In the genomic region with DNA sequence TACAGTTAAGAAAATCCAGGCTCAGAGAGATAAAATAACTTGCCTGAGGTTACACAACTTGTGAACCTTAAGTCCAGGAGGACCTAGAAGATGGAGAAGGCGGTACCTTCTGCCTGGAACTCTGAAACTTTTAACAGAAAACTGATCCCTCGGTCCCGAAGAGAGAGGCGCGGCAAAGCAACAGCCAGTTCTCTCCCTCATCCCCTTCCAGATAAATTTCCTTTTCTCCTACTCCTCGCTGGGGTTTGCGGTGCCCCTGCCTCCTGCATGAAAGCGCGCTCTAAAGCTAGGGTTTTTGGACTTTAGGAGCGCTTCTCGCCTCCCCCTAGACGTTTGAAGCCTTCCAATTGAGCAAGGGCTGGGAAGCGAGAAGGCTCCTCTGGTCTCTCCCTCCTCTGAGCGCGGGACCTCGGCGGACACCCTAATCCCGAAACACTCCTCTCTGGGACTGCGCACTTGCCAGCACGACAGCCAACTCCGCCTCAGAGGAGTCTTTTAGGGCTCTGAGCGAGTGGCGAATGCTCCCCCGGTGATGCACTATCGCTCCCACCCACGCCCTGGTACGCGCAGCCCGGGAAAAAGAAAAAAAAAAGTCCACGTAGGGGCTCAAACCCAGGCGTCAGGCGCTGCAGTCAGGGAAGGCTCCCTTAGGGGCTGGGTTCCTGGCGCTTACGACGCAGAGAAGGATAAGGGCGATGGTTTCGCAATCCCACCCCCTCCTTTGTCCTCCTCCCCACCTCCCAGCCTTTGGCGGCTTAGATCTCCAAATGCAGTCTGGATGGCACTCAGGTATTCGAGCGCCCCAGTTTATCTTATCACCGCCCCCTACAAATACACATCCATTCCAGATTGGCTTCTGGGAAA, we compare ENCODE assay signal across 10 cellular contexts. TPM values are rescaled to one million over a fixed set of nuclear protein-coding genes. Genes with fewer than 3 reads are reported as not detected.
DNase-seq lines count a peak whose midpoint lies in the region; ATAC-seq and TF ChIP-seq lines count a peak whose summit lies in the region.
"Had no signal": no experiment of that assay in that cellular context is flagged by ENCODE, and none has a peak within 500 bp of the region (broad histone marks: within the 10 kb centered on the region; RNA-seq: fewer than 3 reads in every experiment).

No MANE protein-coding gene starts in this region.

- intact Hi-C loops in activated CD4-positive, alpha-beta T cell treated with anti-CD3 and anti-CD28 coated beads, Interleukin-2, amount 10 ng/mL, durations not matched to agents 24 days and 14 days (cut with micrococcal nuclease): loop anchor here (1.0 kb wide), 2 partner anchors 8 to 18 kb away; partner anchors contain the start of gene EOMES
- intact Hi-C loops in left ventricle myocardium inferior (cut with micrococcal nuclease) (no loop called here), posterior vena cava (cut with DNase I) (no loop called here)

- no peak overlapping the region for H3K27ac ChIP-seq in left ventricle myocardium inferior (replicated peaks)

- no peak for TF ChIP-seq CTCF in left ventricle myocardium inferior (IDR thresholded peaks at IDR 0.05; ENCODE audit: borderline replicate concordance)

- DNase-seq in activated CD4-positive, alpha-beta T cell treated with anti-CD3 and anti-CD28 coated beads, Interleukin-2, amount 10 ng/mL, durations not matched to agents 24 days and 14 days: no peak
- no peak for DNase-seq in activated CD4-positive, alpha-beta T cell treated with anti-CD3 and anti-CD28 coated beads, Interleukin-2, amount 50 U/mL, for 4 hours
- peak; percentile 50 for DNase-seq in activated CD8-positive, alpha-beta memory T cell treated with anti-CD3 and anti-CD28 coated beads, Interleukin-2, amount 50 U/mL, for 4 hours
- no peak for DNase-seq in left ventricle myocardium inferior
- peak; percentile 31 to 60 for DNase-seq in stimulated activated effector memory CD8-positive, alpha-beta T cell treated with anti-CD3 and anti-CD28 coated beads, Interleukin-12 subunit alpha, Interleukin-12 subunit beta, amount 100 ng/mL, for 72 hours (ENCODE audit: low spot score in 2 of 2)
- no peak for DNase-seq in NCI-H146 treated with DMSO at 0.1 percent for 48 hours (lab: John Stamatoyannopoulos, UW; ENCODE audit: unreplicated experiment)
- DNase-seq in AG08396 (ENCODE audit: low spot score): no peak
- DNase-seq in posterior vena cava (ENCODE audit: low spot score): no peak
- DNase-seq: effector CD4-positive, alpha-beta T cell; NCI-H2081 treated with DMSO at 0.1 percent for 48 hours had no signal

- H3K27me3 Mint-ChIP-seq in activated CD4-positive, alpha-beta T cell treated with anti-CD3 and anti-CD28 coated beads, Interleukin-2, amount 10 ng/mL, durations not matched to agents 24 days and 14 days: peaks cover 76% of the 10 kb centered on the region

- peaks cover 7% of the 10 kb centered on the region for H3K9me3 Mint-ChIP-seq in activated CD4-positive, alpha-beta T cell treated with anti-CD3 and anti-CD28 coated beads, Interleukin-2, amount 10 ng/mL, durations not matched to agents 24 days and 14 days
- H3K9me3 Mint-ChIP-seq in stimulated activated effector memory CD8-positive, alpha-beta T cell treated with anti-CD3 and anti-CD28 coated beads, Interleukin-12 subunit alpha, Interleukin-12 subunit beta, amount 100 ng/mL, for 72 hours: no peaks in the 10 kb centered on the region

- H3K36me3 ChIP-seq in left ventricle myocardium inferior: no peaks in the 10 kb centered on the region

- ATAC-seq in stimulated activated effector memory CD8-positive, alpha-beta T cell treated with anti-CD3 and anti-CD28 coated beads, Interleukin-12 subunit alpha, Interleukin-12 subunit beta, amount 100 ng/mL, for 72 hours: peak; percentile 71

- peak overlapping the region; percentile 47 for H3K27ac Mint-ChIP-seq in activated CD4-positive, alpha-beta T cell treated with anti-CD3 and anti-CD28 coated beads, Interleukin-2, amount 10 ng/mL, durations not matched to agents 24 days and 14 days
- H3K27ac Mint-ChIP-seq in stimulated activated effector memory CD8-positive, alpha-beta T cell treated with anti-CD3 and anti-CD28 coated beads, Interleukin-12 subunit alpha, Interleukin-12 subunit beta, amount 100 ng/mL, for 72 hours: peak overlapping the region; percentile 68

- no peaks in the 10 kb centered on the region for H3K9me3 ChIP-seq in left ventricle myocardium inferior (replicated peaks)

- peaks cover 83% of the 10 kb centered on the region for H3K27me3 ChIP-seq in left ventricle myocardium inferior (ENCODE audit: low read depth)

- H3K4me3 ChIP-seq in left ventricle myocardium inferior: peak overlapping the region; percentile 54

- H3K4me1 Mint-ChIP-seq in activated CD4-positive, alpha-beta T cell treated with anti-CD3 and anti-CD28 coated beads, Interleukin-2, amount 10 ng/mL, durations not matched to agents 24 days and 14 days: peaks cover 28% of the 10 kb centered on the region
- peaks cover 36% of the 10 kb centered on the region for H3K4me1 Mint-ChIP-seq in stimulated activated effector memory CD8-positive, alpha-beta T cell treated with anti-CD3 and anti-CD28 coated beads, Interleukin-12 subunit alpha, Interleukin-12 subunit beta, amount 100 ng/mL, for 72 hours

- H3K4me3 Mint-ChIP-seq in activated CD4-positive, alpha-beta T cell treated with anti-CD3 and anti-CD28 coated beads, Interleukin-2, amount 10 ng/mL, durations not matched to agents 24 days and 14 days: peak overlapping the region; percentile 73
- peak overlapping the region; percentile 83 for H3K4me3 Mint-ChIP-seq in stimulated activated effector memory CD8-positive, alpha-beta T cell treated with anti-CD3 and anti-CD28 coated beads, Interleukin-12 subunit alpha, Interleukin-12 subunit beta, amount 100 ng/mL, for 72 hours

- H3K4me1 ChIP-seq in left ventricle myocardium inferior: peaks cover 28% of the 10 kb centered on the region

- peaks cover 2% of the 10 kb centered on the region for H3K36me3 Mint-ChIP-seq in activated CD4-positive, alpha-beta T cell treated with anti-CD3 and anti-CD28 coated beads, Interleukin-2, amount 10 ng/mL, durations not matched to agents 24 days and 14 days (ENCODE audit: low read depth)
- no peaks in the 10 kb centered on the region for H3K36me3 Mint-ChIP-seq in stimulated activated effector memory CD8-positive, alpha-beta T cell treated with anti-CD3 and anti-CD28 coated beads, Interleukin-12 subunit alpha, Interleukin-12 subunit beta, amount 100 ng/mL, for 72 hours

RNA-seq across cellular contexts. Expression of gene EOMES, which starts 7.9 kb away (rescaled TPM):
- total RNA-seq in activated CD4-positive, alpha-beta T cell treated with anti-CD3 and anti-CD28 coated beads, Interleukin-2, amount 10 ng/mL, durations not matched to agents 24 days and 14 days: 7.4 and 7.8 TPM in 2 replicates
- total RNA-seq in left ventricle myocardium inferior: 0.14 TPM
- under 1 TPM; 0.24 to 0.32 TPM for total RNA-seq in posterior vena cava

Comparison
In these comparisons a context has a peak if more than half of its experiments do, and no peak if none do; other contexts are left out.
1. DNase-seq: peak in activated CD8-positive, alpha-beta memory T cell treated with anti-CD3 and anti-CD28 coated beads, Interleukin-2, amount 50 U/mL, for 4 hours (single experiment) and stimulated activated effector memory CD8-positive, alpha-beta T cell treated with anti-CD3 and anti-CD28 coated beads, Interleukin-12 subunit alpha, Interleukin-12 subunit beta, amount 100 ng/mL, for 72 hours (2 of 2); none in activated CD4-positive, alpha-beta T cell treated with anti-CD3 and anti-CD28 coated beads, Interleukin-2, amount 10 ng/mL, durations not matched to agents 24 days and 14 days (single experiment), activated CD4-positive, alpha-beta T cell treated with anti-CD3 and anti-CD28 coated beads, Interleukin-2, amount 50 U/mL, for 4 hours (0 of 2), left ventricle myocardium inferior (single experiment), NCI-H146 treated with DMSO at 0.1 percent for 48 hours (single experiment), AG08396 (single experiment) and posterior vena cava (single experiment).